In the genomic region with DNA sequence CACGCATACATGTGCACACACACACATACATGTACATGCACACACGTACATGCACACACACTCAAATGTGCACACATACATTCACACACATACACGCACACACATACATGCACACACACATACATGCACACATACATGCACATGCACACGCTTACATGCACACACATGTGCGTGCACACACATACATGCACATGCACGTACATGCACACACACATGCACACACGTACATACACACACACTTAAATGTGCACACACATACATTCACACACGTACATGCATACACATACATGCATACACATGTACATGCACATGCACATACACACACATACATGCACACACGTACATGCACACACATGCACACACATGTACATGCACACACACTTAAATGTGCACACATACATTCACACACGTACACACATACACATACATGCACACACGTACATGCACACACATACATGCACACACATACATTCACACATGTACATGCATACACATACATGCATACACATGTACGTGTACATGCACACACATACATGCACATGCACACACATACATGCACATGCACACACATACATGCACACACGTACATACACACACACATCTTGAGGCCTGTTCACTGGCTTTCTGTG, we compare ENCODE assay signal across 23 cellular contexts.
"Had no signal": no experiment of that assay in that cellular context is flagged by ENCODE, and none has a peak within 500 bp of the region (broad histone marks: within the 10 kb centered on the region; RNA-seq: fewer than 3 reads in every experiment).

No MANE protein-coding gene starts in this region.

- H3K4me3 Mint-ChIP-seq: activated B cell treated with CpG ODN at 0.5 μM for 24 hours; activated CD4-positive, alpha-beta T cell treated with anti-CD3 and anti-CD28 coated beads, Interleukin-2, amount 10 ng/mL, durations not matched to agents 24 days and 14 days; activated naive CD4-positive, alpha-beta T cell treated with anti-CD3 and anti-CD28 coated beads for 36 hours; activated naive CD8-positive, alpha-beta T cell treated with anti-CD3 and anti-CD28 coated beads for 36 hours; activated T-helper 17 cell treated with anti-CD3 and anti-CD28 coated beads, Interleukin-2, amount 50 U/mL, for 72 hours; T-helper 1 cell treated with Interleukin-12 subunit alpha and Interleukin-12 subunit beta and Interleukin-4 antibody, amounts not matched to agents 30 μg/mL and 1 μg/mL, for 36 hours had no signal

- H3K36me3 Mint-ChIP-seq: activated naive CD8-positive, alpha-beta T cell treated with anti-CD3 and anti-CD28 coated beads for 36 hours had no signal

- H3K27ac Mint-ChIP-seq: activated B cell treated with CpG ODN at 0.5 μM for 24 hours; activated CD4-positive, alpha-beta T cell treated with anti-CD3 and anti-CD28 coated beads, Interleukin-2, amount 10 ng/mL, durations not matched to agents 24 days and 14 days; activated naive CD4-positive, alpha-beta T cell treated with anti-CD3 and anti-CD28 coated beads for 36 hours; activated naive CD8-positive, alpha-beta T cell treated with anti-CD3 and anti-CD28 coated beads for 36 hours; activated T-helper 17 cell treated with anti-CD3 and anti-CD28 coated beads, Interleukin-2, amount 50 U/mL, for 72 hours had no signal

- H3K9me3 ChIP-seq: Peyer's patch, SJSA1 had no signal

- H3K27me3 Mint-ChIP-seq: activated T-helper 17 cell treated with anti-CD3 and anti-CD28 coated beads, Interleukin-2, amount 50 U/mL, for 72 hours had no signal

- H3K4me1 Mint-ChIP-seq: activated B cell treated with CpG ODN at 0.5 μM for 24 hours; activated naive CD8-positive, alpha-beta T cell treated with anti-CD3 and anti-CD28 coated beads for 36 hours had no signal

- H3K27ac ChIP-seq: brain microvascular endothelial cell, Peyer's patch, RWPE1, SJSA1 had no signal

- H3K4me3 ChIP-seq: Peyer's patch, SJSA1 had no signal

- H3K9me3 Mint-ChIP-seq: activated B cell treated with CpG ODN at 0.5 μM for 24 hours had no signal

- ATAC-seq: activated T-helper 17 cell treated with anti-CD3 and anti-CD28 coated beads, Interleukin-2, amount 50 U/mL, for 72 hours had no signal

- H3K27me3 ChIP-seq: brain microvascular endothelial cell, Peyer's patch, SJSA1 had no signal

- H3K36me3 ChIP-seq: brain microvascular endothelial cell, Peyer's patch, SJSA1 had no signal

- H3K4me1 ChIP-seq: Peyer's patch, SJSA1 had no signal

- DNase-seq: activated B cell treated with CpG ODN at 0.5 μM for 24 hours; activated CD4-positive, alpha-beta T cell treated with anti-CD3 and anti-CD28 coated beads for 1 hour; activated CD4-positive, alpha-beta T cell treated with anti-CD3 and anti-CD28 coated beads, Interleukin-2, amount 10 ng/mL, durations not matched to agents 24 days and 14 days; activated CD4-positive, alpha-beta T cell treated with anti-CD3 and anti-CD28 coated beads, Interleukin-2, amount 50 U/mL, for 48 hours; activated gamma-delta T cell; activated naive CD4-positive, alpha-beta T cell treated with anti-CD3 and anti-CD28 coated beads for 36 hours; activated naive CD8-positive, alpha-beta T cell treated with anti-CD3 and anti-CD28 coated beads for 36 hours; activated T-cell treated with anti-CD3 and anti-CD28 coated beads for 4 hours; activated T-cell treated with anti-CD3 and anti-CD28 coated beads, Interleukin-2, amount 50 U/mL, for 48 hours; brain microvascular endothelial cell; Kasumi-1; NCI-H1105 treated with DMSO at 0.1 percent for 48 hours; NCI-H1436 treated with DMSO at 0.1 percent for 48 hours; NCI-H187; NCI-H2081; NCI-H510A treated with DMSO at 0.1 percent for 48 hours; NCI-H69; Peyer's patch; Right ventricle myocardium superior had no signal
